In the genomic region with DNA sequence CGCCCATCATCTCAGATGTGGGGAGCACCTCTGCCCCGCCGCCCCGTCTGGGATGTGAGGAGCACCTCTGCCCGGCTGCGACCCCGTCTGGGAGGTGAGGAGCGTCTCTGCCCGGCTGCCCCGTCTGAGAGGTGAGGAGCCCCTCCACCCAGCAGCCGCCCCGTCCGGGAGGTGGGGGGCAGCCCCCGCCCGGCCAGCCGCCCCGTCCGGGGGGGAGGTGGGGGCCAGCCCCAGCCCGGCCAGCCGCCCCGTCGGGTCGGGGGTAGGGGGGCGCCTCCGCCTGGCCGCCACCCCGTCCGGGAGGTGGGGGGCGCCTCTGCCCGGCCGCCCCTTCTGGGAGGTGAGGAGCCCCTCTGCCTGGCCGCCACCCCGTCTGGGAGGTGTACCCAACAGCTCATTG, we compare ENCODE assay signal across 8 cellular contexts. TPM values are rescaled to one million over a fixed set of nuclear protein-coding genes. Genes with fewer than 3 reads are reported as not detected.
A peak's percentile ranks its signal among the peaks of the same experiment; 100 is the strongest.
DNase-seq lines count a peak whose midpoint lies in the region; ATAC-seq, FAIRE-seq and TF ChIP-seq lines count a peak whose summit lies in the region.
"Not testable (repeated sequence)": the region's sequence is repeated elsewhere in the genome, so short reads cannot be mapped to it uniquely, and the experiment has no call there.

No MANE protein-coding gene starts in this region.

- H3K36me3 Mint-ChIP-seq in activated CD8-positive, alpha-beta memory T cell treated with anti-CD3 and anti-CD28 coated beads, Interleukin-2, amount 10 ng/mL, durations not matched to agents 7 days and 5 days = peaks cover 28% of the 10 kb centered on the region
- peaks cover 9 to 45% (median 16%) of the 10 kb centered on the region in 3 donors for H3K36me3 Mint-ChIP-seq in naive thymus-derived CD8-positive, alpha-beta T cell
- H3K36me3 Mint-ChIP-seq in stimulated activated naive CD8-positive, alpha-beta T cell treated with anti-CD3 and anti-CD28 coated beads, Interleukin-15, Interleukin-2, amounts not matched to agents 100 ng/mL and 50 ng/mL, for 24 hours (ENCODE audit: low read depth) = peaks cover 40% of the 10 kb centered on the region

- H3K9me1 ChIP-seq in K562 (ENCODE audit: control insufficient read depth, insufficient read depth, low read length) = not testable (repeated sequence)

- not testable (repeated sequence) for H3K9me3 Mint-ChIP-seq in activated CD8-positive, alpha-beta memory T cell treated with anti-CD3 and anti-CD28 coated beads, Interleukin-2, amount 10 ng/mL, durations not matched to agents 7 days and 5 days (ENCODE audit: low read depth); naive thymus-derived CD8-positive, alpha-beta T cell; stimulated activated naive CD8-positive, alpha-beta T cell treated with anti-CD3 and anti-CD28 coated beads, Interleukin-15, Interleukin-2, amounts not matched to agents 100 ng/mL and 50 ng/mL, for 24 hours

- H3K36me3 ChIP-seq in BLaER1 treated with 17β-estradiol and CSF1 and Interleukin-3, amounts not matched to agents 10 nM and 100 nM = peaks cover 45 to 70% (median 62%) of the 10 kb centered on the region in 11 experiments
- H3K36me3 ChIP-seq in K562 (ENCODE audit: control insufficient read depth, insufficient read depth, low read length) = peaks cover 47% of the 10 kb centered on the region; the same call in 2 of the 3 replicates

- TF ChIP-seq POLR2A in K562 (conservative IDR thresholded peaks at IDR 0.05) = not testable (repeated sequence)

- WGBS in K562 (ENCODE audit: insufficient coverage, low coverage, missing lambda C conversion rate) = 60% methylated on average over 1 of the region's 33 CpGs

- H3K27me3 Mint-ChIP-seq in activated CD8-positive, alpha-beta memory T cell treated with anti-CD3 and anti-CD28 coated beads, Interleukin-2, amount 10 ng/mL, durations not matched to agents 7 days and 5 days; naive thymus-derived CD8-positive, alpha-beta T cell; stimulated activated naive CD8-positive, alpha-beta T cell treated with anti-CD3 and anti-CD28 coated beads, Interleukin-15, Interleukin-2, amounts not matched to agents 100 ng/mL and 50 ng/mL, for 24 hours: not testable (repeated sequence)

- CTCF ChIA-PET in RWPE1 (lab: Yijun Ruan, JAX); activated CD8-positive, alpha-beta memory T cell treated with anti-CD3 and anti-CD28 coated beads, Interleukin-2, amount 10 ng/mL, durations not matched to agents 7 days and 5 days (lab: Charles Lee); K562 (lab: Yijun Ruan, JAX; ENCODE audit: low intra/inter-chr PET ratio): not testable (repeated sequence)

- BruUV-seq in K562 (replicated peaks; lab: Mats Ljungman, UMichigan) = not testable (repeated sequence)

- peaks cover 0 to 13% (median 7%) of the 10 kb centered on the region in 11 experiments; a peak in 10 of 22 replicates for H3K9me3 ChIP-seq in BLaER1 treated with 17β-estradiol and CSF1 and Interleukin-3, amounts not matched to agents 10 nM and 100 nM (replicated peaks in 1 of 11)
- H3K9me3 ChIP-seq in K562 (replicated peaks; ENCODE audit: control insufficient read depth, insufficient read depth, low read depth, low read length) = not testable (repeated sequence)

- peak overlapping the region; percentile 94 for H3K27ac Mint-ChIP-seq in activated CD8-positive, alpha-beta memory T cell treated with anti-CD3 and anti-CD28 coated beads, Interleukin-2, amount 10 ng/mL, durations not matched to agents 7 days and 5 days
- peak overlapping the region in 4 of 10 donors; percentile 97 to 99 (median 99) for H3K27ac Mint-ChIP-seq in naive thymus-derived CD8-positive, alpha-beta T cell
- H3K27ac Mint-ChIP-seq in stimulated activated naive CD8-positive, alpha-beta T cell treated with anti-CD3 and anti-CD28 coated beads, Interleukin-15, Interleukin-2, amounts not matched to agents 100 ng/mL and 50 ng/mL, for 24 hours = peak overlapping the region; percentile 72

- H3K27ac ChIP-seq in BLaER1 treated with 17β-estradiol and CSF1 and Interleukin-3, amounts not matched to agents 10 nM and 100 nM = peak overlapping the region in 8 of 11 experiments; percentile 18 to 85 (median 84); a peak in 6 of 22 replicates
- 0 out of 2 replicates have a peak overlapping the region, but pooled peaks have one; percentile 80 for H3K27ac ChIP-seq in RWPE1
- not testable (repeated sequence) for H3K27ac ChIP-seq in K562 (ENCODE audit: extremely low read depth, low read depth, low read length)

- POLR2A ChIA-PET in RWPE1 (lab: Yijun Ruan, JAX; ENCODE audit: low non-redundant PET); naive thymus-derived CD8-positive, alpha-beta T cell (lab: Charles Lee): not testable (repeated sequence)
- POLR2A ChIA-PET in K562 (lab: Yijun Ruan, JAX) = interaction anchor here (0.6 kb wide), 1 partner anchor 326 kb away, joined by 3 read pairs; no protein-coding TSS in a partner anchor

- H3K4me1 ChIP-seq in BLaER1 treated with 17β-estradiol and CSF1 and Interleukin-3, amounts not matched to agents 10 nM and 100 nM = peaks cover 9 to 20% (median 12%) of the 10 kb centered on the region in 10 experiments
- not testable (repeated sequence) for H3K4me1 ChIP-seq in K562 (replicated peaks in 1 of 2; ENCODE audit: control insufficient read depth in 2 of 2, insufficient read depth in 2 of 2, low read length in 2 of 2)

- H3K9ac ChIP-seq in BLaER1 treated with 17β-estradiol and CSF1 and Interleukin-3, amounts not matched to agents 10 nM and 100 nM = peak overlapping the region in 6 of 11 experiments; percentile 85 to 90 (median 88); a peak in 8 of 22 replicates
- peak overlapping the region in 1 of 2 experiments; percentile 80; a peak in 2 of 4 replicates for H3K9ac ChIP-seq in K562 (ENCODE audit: insufficient read depth in 1 of 2, low read depth in 2 of 2, low read length in 2 of 2)

- H3K79me2 ChIP-seq in K562 (ENCODE audit: control insufficient read depth, insufficient read depth, low read length) = peaks cover 28% of the 10 kb centered on the region

- TF ChIP-seq EP300 in K562 (IDR thresholded peaks at IDR 0.05; ENCODE audit: low read length) = not testable (repeated sequence)

- peak overlapping the region; percentile 72 to 96 (median 81); a peak in 15 of 20 replicates for H3K4me3 ChIP-seq in BLaER1 treated with 17β-estradiol and CSF1 and Interleukin-3, amounts not matched to agents 10 nM and 100 nM
- peak overlapping the region; percentile 80 for H3K4me3 ChIP-seq in HFF-Myc (replicated peaks; ENCODE audit: low read depth, low read length)
- peak overlapping the region; percentile 91 for H3K4me3 ChIP-seq in K562
- H3K4me3 ChIP-seq in fibroblast of the aortic adventitia (ENCODE audit: low read depth, low read length) = peak overlapping the region; percentile 56

- not testable (repeated sequence) for FAIRE-seq in K562 (lab: Jason Lieb, UNC)

- in situ Hi-C loops in K562 (cut with MboI) = not testable (repeated sequence)

- H4K20me1 ChIP-seq in BLaER1 treated with 17β-estradiol and CSF1 and Interleukin-3, amounts not matched to agents 10 nM and 100 nM = peaks cover 0 to 19% (median 0%) of the 10 kb centered on the region in 11 experiments; a peak in 5 of 22 replicates
- H4K20me1 ChIP-seq in K562 (replicated peaks; ENCODE audit: control insufficient read depth, insufficient read depth, low read length) = not testable (repeated sequence)

- not testable (repeated sequence) for DNase-seq in HFF-Myc (ENCODE audit: extremely low read depth, low read depth); RWPE1 (ENCODE audit: low spot score); activated CD8-positive, alpha-beta memory T cell treated with anti-CD3 and anti-CD28 coated beads, Interleukin-2, amount 10 ng/mL, durations not matched to agents 7 days and 5 days; K562 (ENCODE audit: extremely low read depth in 1 of 4, low spot score in 3 of 4); fibroblast of the aortic adventitia (ENCODE audit: low read depth); naive thymus-derived CD8-positive, alpha-beta T cell

- H3K4me3 Mint-ChIP-seq in activated CD8-positive, alpha-beta memory T cell treated with anti-CD3 and anti-CD28 coated beads, Interleukin-2, amount 10 ng/mL, durations not matched to agents 7 days and 5 days = peak overlapping the region; percentile 88
- H3K4me3 Mint-ChIP-seq in naive thymus-derived CD8-positive, alpha-beta T cell = peak overlapping the region in 9 of 10 donors; percentile 83 to 98 (median 97)
- H3K4me3 Mint-ChIP-seq in stimulated activated naive CD8-positive, alpha-beta T cell treated with anti-CD3 and anti-CD28 coated beads, Interleukin-15, Interleukin-2, amounts not matched to agents 100 ng/mL and 50 ng/mL, for 24 hours = peak overlapping the region; percentile 96

- intact Hi-C loops in K562 (cut with micrococcal nuclease) = not testable (repeated sequence)

- not testable (repeated sequence) for H3K27me3 ChIP-seq in BLaER1 treated with 17β-estradiol and CSF1 and Interleukin-3, amounts not matched to agents 10 nM and 100 nM; K562 (ENCODE audit: control insufficient read depth in 2 of 2, insufficient read depth in 2 of 2, low read length in 2 of 2)

- ATAC-seq in activated CD8-positive, alpha-beta memory T cell treated with anti-CD3 and anti-CD28 coated beads, Interleukin-2, amount 10 ng/mL, durations not matched to agents 7 days and 5 days; K562; naive thymus-derived CD8-positive, alpha-beta T cell: not testable (repeated sequence)

- H3K4me1 Mint-ChIP-seq in activated CD8-positive, alpha-beta memory T cell treated with anti-CD3 and anti-CD28 coated beads, Interleukin-2, amount 10 ng/mL, durations not matched to agents 7 days and 5 days = peaks cover 12% of the 10 kb centered on the region
- peaks cover 18 to 45% (median 33%) of the 10 kb centered on the region in 4 donors for H3K4me1 Mint-ChIP-seq in naive thymus-derived CD8-positive, alpha-beta T cell
- peaks cover 17% of the 10 kb centered on the region for H3K4me1 Mint-ChIP-seq in stimulated activated naive CD8-positive, alpha-beta T cell treated with anti-CD3 and anti-CD28 coated beads, Interleukin-15, Interleukin-2, amounts not matched to agents 100 ng/mL and 50 ng/mL, for 24 hours (ENCODE audit: low read depth)

- peak overlapping the region; percentile 71 to 93 (median 87); a peak in 21 of 22 replicates for H3K4me2 ChIP-seq in BLaER1 treated with 17β-estradiol and CSF1 and Interleukin-3, amounts not matched to agents 10 nM and 100 nM
- peak overlapping the region; percentile 99; the same call in 1 of the 2 replicates for H3K4me2 ChIP-seq in K562 (ENCODE audit: insufficient read depth, low read length)

- TF ChIP-seq CTCF in HFF-Myc (IDR thresholded peaks at IDR 0.05; ENCODE audit: low read depth, low read length, missing control alignments); RWPE1 (conservative IDR thresholded peaks at IDR 0.05; ENCODE audit: low read depth); K562 (IDR thresholded peaks at IDR 0.05 in 2 of 3, conservative IDR thresholded peaks at IDR 0.05 in 1 of 3; ENCODE audit: insufficient read depth in 2 of 3, low read depth in 1 of 3, low read length in 3 of 3); fibroblast of the aortic adventitia (IDR thresholded peaks at IDR 0.05; ENCODE audit: insufficient read depth, low read length): not testable (repeated sequence)

- TF ChIP-seq RAD21 in K562 (CRISPR knock-in tag; conservative IDR thresholded peaks at IDR 0.05 in 1 of 2, IDR thresholded peaks at IDR 0.05 in 1 of 2) = not testable (repeated sequence)

- not testable (repeated sequence) for H2AFZ ChIP-seq in K562 (ENCODE audit: low read depth, low read length)

RNA-seq across cellular contexts. Expression of gene THOC5, which starts 1.2 kb away (rescaled TPM):
- total RNA-seq in activated CD8-positive, alpha-beta memory T cell treated with anti-CD3 and anti-CD28 coated beads, Interleukin-2, amount 10 ng/mL, durations not matched to agents 7 days and 5 days = 10 to 100 TPM; 57.5 to 62.9 TPM
- 114 and 141 TPM in 2 replicates for total RNA-seq in K562 (2011; cell fraction: chromatin; rRNA removed; ENCODE audit: low replicate concordance)
- total RNA-seq in K562 (2011; cell fraction: nucleolus; rRNA removed) = 84.7 and 85.2 TPM in 2 replicates
- total RNA-seq in K562 (2011; cell fraction: nucleoplasm; rRNA removed) = 72.6 and 76.2 TPM in 2 replicates
- 50.9 and 56.5 TPM in 2 replicates for total RNA-seq in K562 (2014; rRNA removed)
- total RNA-seq in K562 (2014; rRNA removed; fragmentation: Illumina TruSeq; extraction: Trizol) = 49.3 and 51.4 TPM in 2 replicates
- 44.7 and 45.3 TPM in 2 replicates for total RNA-seq in K562 (2015; rRNA removed; fragmentation: Illumina TruSeq; extraction: Trizol)
- 71.2 and 75.1 TPM in 2 replicates for total RNA-seq in K562 (2021)
- 60.0 and 64.3 TPM in 2 replicates for polyA plus RNA-seq in K562 (2011; rRNA removed)
- 47.4 and 54.4 TPM in 2 replicates for polyA plus RNA-seq in K562 (2011; cell fraction: cytosol; rRNA removed)
- 50.4 and 52.8 TPM in 2 replicates for polyA plus RNA-seq in K562 (2011; cell fraction: nucleus; rRNA removed)
- polyA plus RNA-seq in K562 (2012) = 49.5 and 66.4 TPM in 2 replicates
- 55.8 and 56.8 TPM in 2 replicates for polyA plus RNA-seq in K562 (2014; fragmentation: Illumina TruSeq; extraction: Trizol)
- polyA plus RNA-seq in K562 (2014; fragmentation: Nextera tagmentation; extraction: Ambion mirVana) = 10 to 100 TPM; 46.3 to 96.5 TPM
- 46.8 and 47.9 TPM in 2 replicates for polyA plus RNA-seq in K562 (2014; rRNA removed)
- 80.4 and 90.7 TPM in 2 replicates for polyA minus RNA-seq in K562 (2011; rRNA and poly(A)+ RNA removed)
- 44.9 and 47.3 TPM in 2 replicates for polyA minus RNA-seq in K562 (2011; cell fraction: cytosol; rRNA and poly(A)+ RNA removed)
- 20.9 and 31.4 TPM in 2 replicates for polyA minus RNA-seq in K562 (2011; cell fraction: nucleus; rRNA and poly(A)+ RNA removed)
- total RNA-seq in fibroblast of the aortic adventitia (ENCODE audit: low replicate concordance) = 53.1 and 54.0 TPM in 2 replicates
- total RNA-seq in naive thymus-derived CD8-positive, alpha-beta T cell = 10 to 100 TPM; 47.2 to 48.0 TPM
- 10 to 100 TPM; 20.1 to 25.7 (median 20.8) TPM for polyA plus RNA-seq in naive thymus-derived CD8-positive, alpha-beta T cell

RNA-seq across cellular contexts. Expression of gene NIPSNAP1, which starts 28.6 kb away (rescaled TPM):
- 10 to 100 TPM; 43.4 to 44.8 TPM for total RNA-seq in activated CD8-positive, alpha-beta memory T cell treated with anti-CD3 and anti-CD28 coated beads, Interleukin-2, amount 10 ng/mL, durations not matched to agents 7 days and 5 days
- 25.2 and 45.8 TPM in 2 replicates for total RNA-seq in K562 (2011; cell fraction: chromatin; rRNA removed; ENCODE audit: low replicate concordance)
- total RNA-seq in K562 (2011; cell fraction: nucleolus; rRNA removed) = 29.2 and 30.9 TPM in 2 replicates
- total RNA-seq in K562 (2011; cell fraction: nucleoplasm; rRNA removed) = 33.9 and 44.9 TPM in 2 replicates
- 22.4 and 27.9 TPM in 2 replicates for total RNA-seq in K562 (2014; rRNA removed)
- total RNA-seq in K562 (2014; rRNA removed; fragmentation: Illumina TruSeq; extraction: Trizol) = 26.0 and 27.3 TPM in 2 replicates
- 21.0 and 21.4 TPM in 2 replicates for total RNA-seq in K562 (2015; rRNA removed; fragmentation: Illumina TruSeq; extraction: Trizol)
- total RNA-seq in K562 (2021) = 24.1 and 24.8 TPM in 2 replicates
- polyA plus RNA-seq in K562 (2011; rRNA removed) = 55.0 and 57.1 TPM in 2 replicates
- polyA plus RNA-seq in K562 (2011; cell fraction: cytosol; rRNA removed) = 39.0 and 41.9 TPM in 2 replicates
- polyA plus RNA-seq in K562 (2011; cell fraction: nucleus; rRNA removed) = 26.0 and 27.4 TPM in 2 replicates
- polyA plus RNA-seq in K562 (2012) = 27.7 and 40.8 TPM in 2 replicates
- 31.9 and 35.0 TPM in 2 replicates for polyA plus RNA-seq in K562 (2014; fragmentation: Illumina TruSeq; extraction: Trizol)
- polyA plus RNA-seq in K562 (2014; fragmentation: Nextera tagmentation; extraction: Ambion mirVana) = 10 to 100 TPM; 10.2 to 13.5 TPM
- polyA plus RNA-seq in K562 (2014; rRNA removed) = 26.4 and 32.0 TPM in 2 replicates
- 24.9 and 25.8 TPM in 2 replicates for polyA minus RNA-seq in K562 (2011; rRNA and poly(A)+ RNA removed)
- polyA minus RNA-seq in K562 (2011; cell fraction: cytosol; rRNA and poly(A)+ RNA removed) = 19.2 and 21.1 TPM in 2 replicates
- 7.9 and 11.9 TPM in 2 replicates for polyA minus RNA-seq in K562 (2011; cell fraction: nucleus; rRNA and poly(A)+ RNA removed)
- 15.8 and 30.1 TPM in 2 replicates for total RNA-seq in fibroblast of the aortic adventitia (ENCODE audit: low replicate concordance)
- 10 to 100 TPM; 43.4 to 46.1 TPM for total RNA-seq in naive thymus-derived CD8-positive, alpha-beta T cell
- polyA plus RNA-seq in naive thymus-derived CD8-positive, alpha-beta T cell = 10 to 100 TPM; 58.9 to 62.8 (median 59.6) TPM

RNA-seq across cellular contexts. Expression of gene NF2, which starts 51.1 kb away (rescaled TPM):
- total RNA-seq in activated CD8-positive, alpha-beta memory T cell treated with anti-CD3 and anti-CD28 coated beads, Interleukin-2, amount 10 ng/mL, durations not matched to agents 7 days and 5 days = 10 to 100 TPM; 46.6 to 61.2 TPM
- total RNA-seq in K562 (2011; cell fraction: chromatin; rRNA removed; ENCODE audit: low replicate concordance) = 30.7 and 40.6 TPM in 2 replicates
- 21.0 and 23.7 TPM in 2 replicates for total RNA-seq in K562 (2011; cell fraction: nucleolus; rRNA removed)
- 26.1 and 26.9 TPM in 2 replicates for total RNA-seq in K562 (2011; cell fraction: nucleoplasm; rRNA removed)
- total RNA-seq in K562 (2014; rRNA removed) = 20.2 and 24.9 TPM in 2 replicates
- total RNA-seq in K562 (2014; rRNA removed; fragmentation: Illumina TruSeq; extraction: Trizol) = 21.7 and 22.4 TPM in 2 replicates
- 19.5 and 20.0 TPM in 2 replicates for total RNA-seq in K562 (2015; rRNA removed; fragmentation: Illumina TruSeq; extraction: Trizol)
- total RNA-seq in K562 (2021) = 32.5 and 33.8 TPM in 2 replicates
- polyA plus RNA-seq in K562 (2011; rRNA removed) = 11.8 and 15.2 TPM in 2 replicates
- polyA plus RNA-seq in K562 (2011; cell fraction: cytosol; rRNA removed) = 9.0 and 14.5 TPM in 2 replicates
- 6.9 and 8.0 TPM in 2 replicates for polyA plus RNA-seq in K562 (2011; cell fraction: nucleus; rRNA removed)
- 5.3 and 7.7 TPM in 2 replicates for polyA plus RNA-seq in K562 (2012)
- 9.1 TPM in 2 replicates for polyA plus RNA-seq in K562 (2014; fragmentation: Illumina TruSeq; extraction: Trizol)
- polyA plus RNA-seq in K562 (2014; fragmentation: Nextera tagmentation; extraction: Ambion mirVana) = 1 to 10 TPM; 2.2 to 2.8 TPM
- 11.5 and 14.2 TPM in 2 replicates for polyA plus RNA-seq in K562 (2014; rRNA removed)
- 28.1 and 37.4 TPM in 2 replicates for polyA minus RNA-seq in K562 (2011; rRNA and poly(A)+ RNA removed)
- 16.1 and 17.8 TPM in 2 replicates for polyA minus RNA-seq in K562 (2011; cell fraction: cytosol; rRNA and poly(A)+ RNA removed)
- polyA minus RNA-seq in K562 (2011; cell fraction: nucleus; rRNA and poly(A)+ RNA removed) = 8.5 and 14.0 TPM in 2 replicates
- total RNA-seq in fibroblast of the aortic adventitia (ENCODE audit: low replicate concordance) = 59.8 and 65.9 TPM in 2 replicates
- total RNA-seq in naive thymus-derived CD8-positive, alpha-beta T cell = 10 to 100 TPM; 23.6 to 25.4 TPM
- 10 to 100 TPM; 15.3 to 16.8 (median 15.5) TPM for polyA plus RNA-seq in naive thymus-derived CD8-positive, alpha-beta T cell
